ENCODE assay signal across 1 cellular context in the genomic region with DNA sequence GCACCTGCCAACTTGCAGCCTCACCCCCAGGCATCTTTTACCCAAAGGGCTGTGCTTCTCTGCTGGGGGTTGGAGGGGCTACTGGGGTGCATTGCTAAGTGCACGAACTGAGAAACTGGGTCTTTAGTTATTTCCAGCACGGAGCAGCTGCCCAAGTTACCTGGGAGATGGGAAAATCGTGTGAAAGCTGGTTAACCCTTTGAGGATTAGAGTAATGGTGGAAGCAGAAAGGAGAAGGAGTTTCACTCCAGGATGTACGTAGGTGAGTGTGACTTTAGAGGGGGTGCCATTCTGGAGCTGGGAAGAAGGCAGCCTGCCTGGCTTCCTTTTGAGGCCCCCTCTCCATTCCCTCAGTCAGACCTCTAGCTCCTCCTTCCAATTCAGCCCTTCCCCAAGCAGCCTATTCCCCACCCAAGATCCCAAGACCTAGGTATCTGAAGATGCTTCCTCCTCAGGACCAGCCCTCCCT.
TF ChIP-seq lines count a peak whose summit lies in the region.

No MANE protein-coding gene starts in this region.

TF ChIP-seq in WTC11, 78 proteins besides CTCF, POLR2A, EP300 and RAD21 (continued from another document):
- TF ChIP-seq, protein P1, sequence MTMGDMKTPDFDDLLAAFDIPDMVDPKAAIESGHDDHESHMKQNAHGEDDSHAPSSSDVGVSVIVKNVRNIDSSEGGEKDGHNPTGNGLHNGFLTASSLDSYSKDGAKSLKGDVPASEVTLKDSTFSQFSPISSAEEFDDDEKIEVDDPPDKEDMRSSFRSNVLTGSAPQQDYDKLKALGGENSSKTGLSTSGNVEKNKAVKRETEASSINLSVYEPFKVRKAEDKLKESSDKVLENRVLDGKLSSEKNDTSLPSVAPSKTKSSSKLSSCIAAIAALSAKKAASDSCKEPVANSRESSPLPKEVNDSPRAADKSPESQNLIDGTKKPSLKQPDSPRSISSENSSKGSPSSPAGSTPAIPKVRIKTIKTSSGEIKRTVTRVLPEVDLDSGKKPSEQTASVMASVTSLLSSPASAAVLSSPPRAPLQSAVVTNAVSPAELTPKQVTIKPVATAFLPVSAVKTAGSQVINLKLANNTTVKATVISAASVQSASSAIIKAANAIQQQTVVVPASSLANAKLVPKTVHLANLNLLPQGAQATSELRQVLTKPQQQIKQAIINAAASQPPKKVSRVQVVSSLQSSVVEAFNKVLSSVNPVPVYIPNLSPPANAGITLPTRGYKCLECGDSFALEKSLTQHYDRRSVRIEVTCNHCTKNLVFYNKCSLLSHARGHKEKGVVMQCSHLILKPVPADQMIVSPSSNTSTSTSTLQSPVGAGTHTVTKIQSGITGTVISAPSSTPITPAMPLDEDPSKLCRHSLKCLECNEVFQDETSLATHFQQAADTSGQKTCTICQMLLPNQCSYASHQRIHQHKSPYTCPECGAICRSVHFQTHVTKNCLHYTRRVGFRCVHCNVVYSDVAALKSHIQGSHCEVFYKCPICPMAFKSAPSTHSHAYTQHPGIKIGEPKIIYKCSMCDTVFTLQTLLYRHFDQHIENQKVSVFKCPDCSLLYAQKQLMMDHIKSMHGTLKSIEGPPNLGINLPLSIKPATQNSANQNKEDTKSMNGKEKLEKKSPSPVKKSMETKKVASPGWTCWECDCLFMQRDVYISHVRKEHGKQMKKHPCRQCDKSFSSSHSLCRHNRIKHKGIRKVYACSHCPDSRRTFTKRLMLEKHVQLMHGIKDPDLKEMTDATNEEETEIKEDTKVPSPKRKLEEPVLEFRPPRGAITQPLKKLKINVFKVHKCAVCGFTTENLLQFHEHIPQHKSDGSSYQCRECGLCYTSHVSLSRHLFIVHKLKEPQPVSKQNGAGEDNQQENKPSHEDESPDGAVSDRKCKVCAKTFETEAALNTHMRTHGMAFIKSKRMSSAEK (CRISPR knock-in tag; IDR thresholded peaks at IDR 0.05; ENCODE audit: borderline replicate concordance): no peak
- TF ChIP-seq ZMAT4 (CRISPR knock-in tag; IDR thresholded peaks at IDR 0.05) (no peak), HMGA2 (CRISPR knock-in tag; IDR thresholded peaks at IDR 0.05) (no peak)
TF ChIP-seq in WTC11: peak in this region for 0.
